ENCODE assay signal across 1 cellular context in the genomic region with DNA sequence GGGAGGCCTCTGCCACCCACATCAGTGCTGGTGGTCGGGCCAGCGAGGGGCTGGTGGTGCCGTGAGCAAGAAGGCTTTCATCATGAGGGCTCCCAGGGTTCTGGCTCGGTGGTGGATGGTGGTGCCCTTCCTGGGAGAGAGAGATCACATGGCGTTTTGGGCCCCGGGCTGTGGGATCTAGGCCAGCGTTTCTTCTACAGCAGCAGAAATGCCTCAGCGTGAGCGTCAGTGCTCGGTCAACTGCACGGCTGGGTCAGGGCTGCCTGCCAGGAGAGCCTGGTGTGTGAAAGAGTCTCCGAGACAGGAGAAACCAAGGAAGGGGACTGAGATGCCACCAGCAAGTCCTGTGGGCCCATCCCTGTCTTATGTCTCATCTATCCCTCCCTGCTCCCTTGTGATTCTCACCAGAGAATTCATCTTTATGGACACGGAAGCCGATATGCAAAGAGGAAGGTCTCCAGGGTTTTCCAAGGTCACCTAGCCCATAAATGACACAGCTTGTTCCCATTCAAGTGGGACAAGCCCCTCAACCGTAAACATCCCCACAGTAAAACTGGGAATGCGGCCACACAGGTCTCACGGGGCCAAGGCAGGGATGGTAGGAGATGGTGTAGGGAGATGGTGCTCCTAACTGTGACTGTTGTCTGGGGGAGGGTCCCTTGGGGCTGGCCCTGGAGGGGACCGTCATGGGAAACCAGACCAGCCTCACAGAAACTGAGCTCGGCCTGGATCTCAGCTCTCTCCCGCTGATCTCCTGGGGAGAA.
TF ChIP-seq lines count a peak whose summit lies in the region.

No MANE protein-coding gene starts in this region.

TF ChIP-seq in Ishikawa, 13 proteins besides CTCF, POLR2A, EP300 and RAD21 (continued from another document):
- TF ChIP-seq TEAD4 (IDR thresholded peaks at IDR 0.05): 0 out of 2 replicates have a peak, but pooled peaks have one; percentile 3
- TF ChIP-seq, protein P1, sequence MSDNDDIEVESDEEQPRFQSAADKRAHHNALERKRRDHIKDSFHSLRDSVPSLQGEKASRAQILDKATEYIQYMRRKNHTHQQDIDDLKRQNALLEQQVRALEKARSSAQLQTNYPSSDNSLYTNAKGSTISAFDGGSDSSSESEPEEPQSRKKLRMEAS (IDR thresholded peaks at IDR 0.05): no peak
- no peak for TF ChIP-seq EGR1 (IDR thresholded peaks at IDR 0.05)
- TF ChIP-seq CEBPB (IDR thresholded peaks at IDR 0.05): no peak
